ENCODE assay signal across 10 cellular contexts in genomic region chr14:61466249-61466904, GRCh38.
DNase-seq lines count a peak whose midpoint lies in the region; ATAC-seq and TF ChIP-seq lines count a peak whose summit lies in the region.
"Had no signal": no experiment of that assay in that cellular context is flagged by ENCODE, and none has a peak within 500 bp of the region (broad histone marks: within the 10 kb centered on the region; RNA-seq: fewer than 3 reads in every experiment).

No MANE protein-coding gene starts in this region.

- H3K27me3 Mint-ChIP-seq in activated CD8-positive, alpha-beta T cell treated with anti-CD3 and anti-CD28 coated beads for 36 hours: no peaks in the 10 kb centered on the region
- H3K27me3 Mint-ChIP-seq in type B pancreatic cell: no peaks in the 10 kb centered on the region
- H3K27me3 Mint-ChIP-seq: dendritic cell treated with granulocyte-macrophage colony-stimulating factor and Interleukin-4, amounts not matched to agents 40 ng/mL and 50 ng/mL, for 4 days had no signal

- CTCF ChIA-PET in activated CD8-positive, alpha-beta T cell treated with anti-CD3 and anti-CD28 coated beads for 36 hours (lab: Charles Lee): interaction anchor here (1.2 to 1.9 kb wide), 3 partner anchors 9 to 371 kb away, joined by 3 to 9 read pairs (median 6); no protein-coding TSS in a partner anchor

- H3K9me3 ChIP-seq in ES-I3 (ENCODE audit: control insufficient read depth, insufficient read depth, low read length) (no peaks in the 10 kb centered on the region), cardiac muscle cell (ENCODE audit: low read depth) (no peaks in the 10 kb centered on the region)

- no peak for DNase-seq in activated CD8-positive, alpha-beta T cell treated with anti-CD3 and anti-CD28 coated beads for 36 hours
- DNase-seq in cardiac muscle cell (ENCODE audit: low read depth in 1 of 2, low spot score in 1 of 2): peak; percentile 82 to 99
- peak; percentile 88 for DNase-seq in posterior vena cava (ENCODE audit: low spot score)
- no peak for DNase-seq in dorsolateral prefrontal cortex
- DNase-seq in AML-193 (lab: John Stamatoyannopoulos, UW): no peak
- no peak for DNase-seq in midbrain (lab: John Stamatoyannopoulos, UW)
- no peak for DNase-seq in type B pancreatic cell (ENCODE audit: extremely low spot score, unreplicated experiment)
- DNase-seq: small intestine had no signal

- H3K27ac Mint-ChIP-seq in activated CD8-positive, alpha-beta T cell treated with anti-CD3 and anti-CD28 coated beads for 36 hours: peak overlapping the region; percentile 30
- H3K27ac Mint-ChIP-seq in type B pancreatic cell: no peak overlapping the region

- H3K9ac ChIP-seq in ES-I3 (ENCODE audit: low read depth, low read length): peak overlapping the region; percentile 21

- no peak for ATAC-seq in activated CD8-positive, alpha-beta T cell treated with anti-CD3 and anti-CD28 coated beads for 36 hours

- no peaks in the 10 kb centered on the region for H3K36me3 ChIP-seq in ES-I3 (ENCODE audit: insufficient read depth, low read length)
- H3K36me3 ChIP-seq in cardiac muscle cell: no peaks in the 10 kb centered on the region

- peaks cover 73% of the 10 kb centered on the region for H3K4me1 Mint-ChIP-seq in activated CD8-positive, alpha-beta T cell treated with anti-CD3 and anti-CD28 coated beads for 36 hours (ENCODE audit: low read depth)
- peaks cover 45% of the 10 kb centered on the region for H3K4me1 Mint-ChIP-seq in type B pancreatic cell (ENCODE audit: unreplicated experiment)

- H3K27ac ChIP-seq in cardiac muscle cell: peak overlapping the region; percentile 79
- no peak overlapping the region for H3K27ac ChIP-seq in dorsolateral prefrontal cortex

- intact Hi-C loops in activated CD8-positive, alpha-beta T cell treated with anti-CD3 and anti-CD28 coated beads for 36 hours (cut with micrococcal nuclease): loop anchor here (10.0 kb wide), 1 partner anchor 658 kb away; no protein-coding TSS in a partner anchor
- intact Hi-C loops in posterior vena cava (cut with DNase I): loop anchor here in 1 of 2 donors (10.0 kb wide), 1 partner anchor 268 kb away; no protein-coding TSS in a partner anchor
- intact Hi-C loops in dorsolateral prefrontal cortex (cut with DNase I): no loop called here

- peaks cover 77% of the 10 kb centered on the region for H3K36me3 Mint-ChIP-seq in activated CD8-positive, alpha-beta T cell treated with anti-CD3 and anti-CD28 coated beads for 36 hours (ENCODE audit: low read depth)
- H3K36me3 Mint-ChIP-seq in type B pancreatic cell: peaks cover 6% of the 10 kb centered on the region

- no peak for TF ChIP-seq CTCF in activated CD8-positive, alpha-beta T cell treated with anti-CD3 and anti-CD28 coated beads for 36 hours (IDR thresholded peaks at IDR 0.05)
- no peak for TF ChIP-seq CTCF in cardiac muscle cell (IDR thresholded peaks at IDR 0.05; ENCODE audit: low read depth, low read length)
- TF ChIP-seq CTCF in dorsolateral prefrontal cortex (IDR thresholded peaks at IDR 0.05 in 54 of 56, conservative IDR thresholded peaks at IDR 0.05 in 2 of 56; ENCODE audit: low read depth in 1 of 56, partially characterized antibody in 56 of 56): no peak
- no peak for TF ChIP-seq CTCF in type B pancreatic cell (conservative IDR thresholded peaks at IDR 0.05)

- H3K4me3 ChIP-seq in cardiac muscle cell: no peak overlapping the region
- H3K4me3 ChIP-seq in dorsolateral prefrontal cortex: no peak overlapping the region

- no peaks in the 10 kb centered on the region for H3K27me3 ChIP-seq in cardiac muscle cell
- H3K27me3 ChIP-seq in dorsolateral prefrontal cortex: no peaks in the 10 kb centered on the region

- no peak overlapping the region for H3K4me3 Mint-ChIP-seq in activated CD8-positive, alpha-beta T cell treated with anti-CD3 and anti-CD28 coated beads for 36 hours
- no peak overlapping the region for H3K4me3 Mint-ChIP-seq in type B pancreatic cell
- H3K4me3 Mint-ChIP-seq: dendritic cell treated with granulocyte-macrophage colony-stimulating factor and Interleukin-4, amounts not matched to agents 40 ng/mL and 50 ng/mL, for 4 days had no signal

- H3K4me1 ChIP-seq in ES-I3 (ENCODE audit: insufficient read depth, low read length) (peaks cover 43% of the 10 kb centered on the region), cardiac muscle cell (ENCODE audit: low read depth) (peaks cover 77% of the 10 kb centered on the region)

- H3K9me3 Mint-ChIP-seq in activated CD8-positive, alpha-beta T cell treated with anti-CD3 and anti-CD28 coated beads for 36 hours: peaks cover 6% of the 10 kb centered on the region
- H3K9me3 Mint-ChIP-seq in type B pancreatic cell: no peaks in the 10 kb centered on the region
- H3K9me3 Mint-ChIP-seq: dendritic cell treated with granulocyte-macrophage colony-stimulating factor and Interleukin-4, amounts not matched to agents 40 ng/mL and 50 ng/mL, for 4 days had no signal

- POLR2A ChIA-PET in activated CD8-positive, alpha-beta T cell treated with anti-CD3 and anti-CD28 coated beads for 36 hours (lab: Charles Lee): interaction anchor here (0.6 kb wide), 1 partner anchor 23 kb away, joined by 3 read pairs; no protein-coding TSS in a partner anchor

Comparison
In these comparisons a context has a peak if more than half of its experiments do, and no peak if none do; other contexts are left out.
1. DNase-seq: peak in cardiac muscle cell (2 of 2) and posterior vena cava (single experiment); none in activated CD8-positive, alpha-beta T cell treated with anti-CD3 and anti-CD28 coated beads for 36 hours (single experiment), dorsolateral prefrontal cortex (0 of 10), AML-193 (0 of 2), midbrain (single experiment) and type B pancreatic cell (single experiment).